In genomic region chr1:39243302-39243701, GRCh38 we compare ENCODE assay signal across 19 cellular contexts.
"Had no signal": no experiment of that assay in that cellular context is flagged by ENCODE, and none has a peak within 500 bp of the region (broad histone marks: within the 10 kb centered on the region; RNA-seq: fewer than 3 reads in every experiment).

No MANE protein-coding gene starts in this region.

- DNase-seq: activated CD4-positive, alpha-beta T cell treated with anti-CD3 and anti-CD28 coated beads, Interleukin-2, amount 50 U/mL, for 4 hours; cerebellar nuclear complex; cortex of kidney; heart right ventricle; kidney; lower lobe of right lung; mesendoderm; mucosa of descending colon; retina; sigmoid colon; stimulated activated CD4-positive, alpha-beta T cell treated with anti-CD3 and anti-CD28 coated beads, Interleukin-15, amount 100 ng/mL, for 24 hours; stimulated activated naive CD4-positive, alpha-beta T cell treated with Interleukin-2 at 50 U/mL for 16 hours; T-helper 9 cell; upper lobe of left lung had no signal

- H3K9me3 ChIP-seq: breast epithelium, heart right ventricle, lower lobe of right lung, mucosa of descending colon, sigmoid colon, thoracic aorta, upper lobe of left lung had no signal

- H3K27ac Mint-ChIP-seq: activated naive CD4-positive, alpha-beta T cell treated with anti-CD3 and anti-CD28 coated beads, Interleukin-2, amount 50 U/mL, for 72 hours had no signal

- H3K9me3 Mint-ChIP-seq: activated naive CD4-positive, alpha-beta T cell treated with anti-CD3 and anti-CD28 coated beads, Interleukin-2, amount 50 U/mL, for 72 hours had no signal

- ATAC-seq: activated naive CD4-positive, alpha-beta T cell treated with anti-CD3 and anti-CD28 coated beads, Interleukin-2, amount 50 U/mL, for 72 hours; heart right ventricle; left lobe of liver; lower lobe of right lung; mucosa of descending colon; SK-N-SH treated with all-trans-retinoic acid at 6 μM for 48 hours had no signal
